In the genomic region with DNA sequence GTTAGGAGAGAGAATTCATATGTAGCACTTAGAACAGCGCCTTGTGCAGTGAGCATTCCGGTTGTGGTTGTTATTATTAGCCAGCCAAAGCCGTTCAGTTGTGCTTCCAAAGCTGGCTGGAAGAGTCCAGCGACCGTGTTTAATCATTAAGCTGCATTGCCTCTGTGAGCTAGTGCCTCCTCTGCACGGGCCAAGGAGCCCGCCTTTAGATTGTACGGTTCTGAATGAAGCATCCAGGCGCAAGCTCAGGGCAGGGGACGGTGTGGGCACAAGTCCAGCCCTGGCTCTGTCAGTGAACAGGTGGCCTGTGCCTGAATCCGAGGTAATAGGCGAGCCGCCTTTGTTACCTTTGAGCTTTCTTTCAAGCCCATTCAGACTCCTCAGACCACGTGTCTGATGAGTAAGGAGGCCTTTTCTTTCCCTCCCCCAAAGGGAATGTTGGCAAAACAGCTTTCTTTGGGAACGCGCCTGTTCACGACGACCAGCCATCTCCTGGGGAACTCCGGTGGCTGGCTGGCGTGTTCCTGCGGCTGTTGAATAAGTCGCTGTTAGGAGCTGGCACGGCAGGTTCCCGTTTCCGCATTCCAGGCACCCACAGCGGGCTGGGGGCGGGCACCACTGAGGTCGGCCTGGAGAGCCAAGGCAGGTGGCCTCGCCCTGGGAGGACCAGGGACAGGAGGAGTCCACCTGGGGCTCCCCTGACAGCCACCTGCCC, we compare ENCODE assay signal across 8 cellular contexts. TPM values are rescaled to one million over a fixed set of nuclear protein-coding genes. Genes with fewer than 3 reads are reported as not detected.
DNase-seq lines count a peak whose midpoint lies in the region; ATAC-seq and TF ChIP-seq lines count a peak whose summit lies in the region.

No MANE protein-coding gene starts in this region.

- WGBS in aorta, 2 donors: 3% methylated on average over 29 of the region's 29 CpGs

- H3K27ac ChIP-seq in aorta (ENCODE audit: low read depth in 1 of 2, low read length in 2 of 2): no peak overlapping the region

- peak; percentile 39 for ATAC-seq in HG03442 (IDR thresholded peaks at IDR 0.05; ENCODE audit: unreplicated experiment)
- peak; percentile 70 for ATAC-seq in aorta (ENCODE audit: low FRiP score)
- no peak for ATAC-seq in HG02938 (IDR thresholded peaks at IDR 0.05; ENCODE audit: unreplicated experiment)

- no peaks in the 10 kb centered on the region for H3K27me3 ChIP-seq in aorta (ENCODE audit: control insufficient read depth in 1 of 2, insufficient read depth in 2 of 2, low read length in 1 of 2)

- no peaks in the 10 kb centered on the region for H3K4me1 ChIP-seq in aorta (ENCODE audit: control insufficient read depth in 1 of 2, insufficient read depth in 2 of 2, low read length in 2 of 2)

- intact Hi-C loops in aorta (cut with DNase I): no loop called here

- DNase-seq in GM12865 (ENCODE audit: low read depth) (peak; percentile 72), NOMO-1 treated with dmso at 0.1 percent for 144 hours (lab: John Stamatoyannopoulos, UW; ENCODE audit: unreplicated experiment) (peak; percentile 32), epithelial cell of esophagus (ENCODE audit: low read depth) (peak; percentile 96), mesenteric fat pad (ENCODE audit: low spot score) (peak; percentile 90), aorta (peak; percentile 77 to 84), RKO (ENCODE audit: low spot score) (no peak)

- TF ChIP-seq CTCF in GM12865 (IDR thresholded peaks at IDR 0.05; ENCODE audit: insufficient read depth, low read depth, low read length, missing control alignments) (no peak), epithelial cell of esophagus (IDR thresholded peaks at IDR 0.05; ENCODE audit: insufficient read depth, low read depth, low read length, missing control alignments) (peak; percentile 28)

- H3K9me3 ChIP-seq in aorta (ENCODE audit: control insufficient read depth, low read length): no peaks in the 10 kb centered on the region

- H3K4me3 ChIP-seq in GM12865 (ENCODE audit: low read depth, low read length): peak overlapping the region; percentile 40
- H3K4me3 ChIP-seq in epithelial cell of esophagus (ENCODE audit: low read length): peak overlapping the region; percentile 39
- H3K4me3 ChIP-seq in aorta (ENCODE audit: low read length in 2 of 2): peak overlapping the region in 1 of 2 donors; percentile 6

- H3K36me3 ChIP-seq in aorta (ENCODE audit: control insufficient read depth in 1 of 2, insufficient read depth in 2 of 2, low read length in 1 of 2): no peaks in the 10 kb centered on the region

RNA-seq across cellular contexts. Expression of a gene that starts 25.1 kb away (rescaled TPM):
- total RNA-seq in mesenteric fat pad (16.1 TPM), aorta (10 to 100 TPM; 17.2 to 20.9 TPM)
- 1 to 10 TPM; 1.3 to 5.3 TPM for polyA plus RNA-seq in aorta

RNA-seq across cellular contexts. Expression of a gene that starts 25.7 kb away (rescaled TPM):
- total RNA-seq in mesenteric fat pad (not detected), aorta (not detected)
- polyA plus RNA-seq in aorta: not detected
